8 cellular contexts compared by ENCODE assay signal in the genomic region with DNA sequence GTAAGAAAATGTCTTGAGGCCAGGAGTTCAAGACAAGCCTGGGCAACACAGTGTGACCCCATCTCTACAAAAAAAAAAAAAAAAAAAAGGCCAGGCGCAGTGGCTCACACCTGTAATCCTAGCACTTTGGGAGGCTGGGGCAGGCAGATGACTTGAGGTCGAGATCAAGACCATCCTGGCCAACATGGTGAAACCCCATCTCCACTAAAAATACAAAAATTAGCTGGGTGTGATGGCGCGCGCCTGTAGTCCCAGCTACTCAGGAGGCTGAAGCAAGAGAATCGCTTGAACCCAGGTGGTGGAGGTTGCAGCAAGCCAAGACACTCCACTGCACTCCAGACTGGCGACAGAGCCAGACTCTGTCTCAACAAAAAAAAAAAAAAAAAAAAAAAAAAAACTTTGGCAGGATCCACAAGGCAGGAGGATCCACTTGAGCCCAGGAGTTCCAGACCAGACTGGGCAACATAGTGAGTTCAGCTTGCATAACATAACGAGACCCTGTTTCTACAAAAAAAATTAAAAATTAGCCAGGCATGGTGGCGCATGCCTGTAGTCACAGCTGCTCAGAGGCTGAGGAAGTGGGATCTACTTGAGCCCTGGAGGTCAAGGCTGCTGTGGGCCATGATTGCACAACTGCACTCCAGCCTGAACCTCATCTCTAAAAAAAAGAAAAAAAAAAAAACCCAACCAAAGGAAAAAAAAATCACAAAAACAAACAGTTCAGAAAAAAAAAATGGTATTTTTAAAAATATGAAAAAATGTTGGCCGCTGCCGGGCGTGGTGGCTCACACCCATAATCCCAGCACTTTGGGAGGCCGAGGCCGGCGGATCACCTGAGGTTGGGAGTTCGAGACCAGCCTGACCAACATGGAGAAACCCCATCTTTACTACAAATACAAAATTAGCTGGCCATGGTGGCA. TPM values are rescaled to one million over a fixed set of nuclear protein-coding genes. Genes with fewer than 3 reads are reported as not detected.
A peak's percentile ranks its signal among the peaks of the same experiment; 100 is the strongest.
DNase-seq lines count a peak whose midpoint lies in the region; ATAC-seq and TF ChIP-seq lines count a peak whose summit lies in the region.
"Not testable (repeated sequence)": the region's sequence is repeated elsewhere in the genome, so short reads cannot be mapped to it uniquely, and the experiment has no call there.

No MANE protein-coding gene starts in this region.

- not testable (repeated sequence) for H3K27ac Mint-ChIP-seq in activated B cell treated with CpG ODN at 0.5 μM for 24 hours

- not testable (repeated sequence) for H3K9me3 ChIP-seq in ovary, uterus

- POLR2A ChIA-PET in activated B cell treated with CpG ODN at 0.5 μM for 24 hours (lab: Charles Lee): interaction anchor here (0.6 to 0.7 kb wide), 4 partner anchors 14 to 189 kb away, joined by 3 to 9 read pairs (median 5); no protein-coding TSS in a partner anchor

- in situ Hi-C loops in G401 (cut with HindIII; ENCODE audit: low sequenced_read_pairs): not testable (repeated sequence)

- TF ChIP-seq POLR2A in ovary (IDR thresholded peaks at IDR 0.05); uterus (IDR thresholded peaks at IDR 0.05): not testable (repeated sequence)

- not testable (repeated sequence) for H3K27me3 ChIP-seq in ovary, uterus

- H3K4me1 ChIP-seq in ovary (ENCODE audit: insufficient read depth); uterus: not testable (repeated sequence)

- H3K4me3 ChIP-seq in fibroblast of pulmonary artery (replicated peaks; ENCODE audit: low read depth, low read length); ovary; uterus: not testable (repeated sequence)

- not testable (repeated sequence) for H3K4me3 Mint-ChIP-seq in activated B cell treated with CpG ODN at 0.5 μM for 24 hours

- H3K9me3 Mint-ChIP-seq in activated B cell treated with CpG ODN at 0.5 μM for 24 hours: not testable (repeated sequence)

- intact Hi-C loops in activated B cell treated with CpG ODN at 0.5 μM for 24 hours (cut with micrococcal nuclease); left colon (cut with DNase I, micrococcal nuclease); ovary (cut with DNase I); uterus (cut with DNase I; ENCODE audit: low total_unique reads): not testable (repeated sequence)

- CTCF ChIA-PET in activated B cell treated with CpG ODN at 0.5 μM for 24 hours (lab: Charles Lee): not testable (repeated sequence)

- H3K36me3 ChIP-seq in ovary, uterus: not testable (repeated sequence)

- TF ChIP-seq CTCF in activated B cell treated with CpG ODN at 0.5 μM for 24 hours (IDR thresholded peaks at IDR 0.05); fibroblast of pulmonary artery (IDR thresholded peaks at IDR 0.05; ENCODE audit: low read length, missing control alignments); ovary (IDR thresholded peaks at IDR 0.05); uterus (IDR thresholded peaks at IDR 0.05): not testable (repeated sequence)

- DNase-seq in G401 (ENCODE audit: low spot score) (peak; percentile 40), NOMO-1 (lab: John Stamatoyannopoulos, UW; ENCODE audit: unreplicated experiment in 2 of 2) (peak; percentile 55 to 85), fibroblast of pulmonary artery (ENCODE audit: low read depth) (peak; percentile 54), ovary (peak; percentile 73 to 90 (median 85)), uterus (peak; percentile 61 to 63)
- not testable (repeated sequence) for DNase-seq in activated B cell treated with CpG ODN at 0.5 μM for 24 hours, left colon

- H3K27me3 Mint-ChIP-seq in activated B cell treated with CpG ODN at 0.5 μM for 24 hours: not testable (repeated sequence)

- H3K27ac ChIP-seq in ovary (peak overlapping the region in 1 of 2 donors; percentile 27), uterus (peak overlapping the region; percentile 19 to 34)

- WGBS in ovary, 3 donors: 52 to 67% (median 62%) methylated on average over 16 of the region's 16 CpGs

- H3K4me1 Mint-ChIP-seq in activated B cell treated with CpG ODN at 0.5 μM for 24 hours: peaks cover 34% of the 10 kb centered on the region

- peak; percentile 37 for ATAC-seq in activated B cell treated with CpG ODN at 0.5 μM for 24 hours (ENCODE audit: low read depth)
- ATAC-seq in left colon: peak; percentile 21

- not testable (repeated sequence) for TF ChIP-seq RAD21 in Ishikawa (IDR thresholded peaks at IDR 0.05; ENCODE audit: low read depth)

- not testable (repeated sequence) for H3K36me3 Mint-ChIP-seq in activated B cell treated with CpG ODN at 0.5 μM for 24 hours (ENCODE audit: low read depth)

- not testable (repeated sequence) for TF ChIP-seq EP300 in Ishikawa (IDR thresholded peaks at IDR 0.05; ENCODE audit: borderline replicate concordance); ovary (IDR thresholded peaks at IDR 0.05)

TF ChIP-seq in Ishikawa, 13 proteins besides CTCF, POLR2A, EP300 and RAD21:
- peak; percentile 30; the same call in 1 of the 2 replicates for TF ChIP-seq CEBPB (IDR thresholded peaks at IDR 0.05)

RNA-seq across cellular contexts. Expression of a gene that starts 8.1 kb away (rescaled TPM):
- total RNA-seq in G401 (2014; rRNA removed; shearing (Covaris generic)): 111 and 158 TPM in 2 replicates
- total RNA-seq in activated B cell treated with CpG ODN at 0.5 μM for 24 hours (41.6 and 49.3 TPM in 2 replicates), left colon (10 to 100 TPM; 61.9 to 84.6 TPM), ovary (100 to 1,000 TPM in 2 of 7 donors, 10 to 100 TPM in 5; 63.4 to 103 (median 89.5) TPM), uterus (100 to 1,000 TPM in 2 of 4 donors, 10 to 100 TPM in 2; 39.4 to 211 (median 107) TPM)
- 10 to 100 TPM; 28.8 to 69.6 TPM for polyA plus RNA-seq in ovary

RNA-seq across cellular contexts. Expression of a gene that starts 40.8 kb away (rescaled TPM):
- total RNA-seq in G401 (2014; rRNA removed; shearing (Covaris generic)): 376 and 415 TPM in 2 replicates
- total RNA-seq in activated B cell treated with CpG ODN at 0.5 μM for 24 hours: 130 and 138 TPM in 2 replicates
- total RNA-seq in left colon: 10 to 100 TPM; 25.9 to 43.9 TPM
- total RNA-seq in ovary: 10 to 100 TPM; 17.0 to 83.8 (median 50.5) TPM
- 10 to 100 TPM; 27.2 to 58.5 TPM for polyA plus RNA-seq in ovary
- total RNA-seq in uterus: 10 to 100 TPM; 24.1 to 79.4 (median 39.5) TPM

RNA-seq across cellular contexts. Expression of a gene that starts 53.6 kb away (rescaled TPM):
- total RNA-seq in G401 (2014; rRNA removed; shearing (Covaris generic)): 522 and 689 TPM in 2 replicates
- total RNA-seq in activated B cell treated with CpG ODN at 0.5 μM for 24 hours: 439 and 524 TPM in 2 replicates
- 100 to 1,000 TPM; 345 to 403 TPM for total RNA-seq in left colon
- total RNA-seq in ovary: 100 to 1,000 TPM; 376 to 565 (median 502) TPM
- 100 to 1,000 TPM; 433 to 717 TPM for polyA plus RNA-seq in ovary
- total RNA-seq in uterus: 100 to 1,000 TPM; 195 to 656 (median 287) TPM
